In genomic region chr7:105643857-105644256, GRCh38 we compare ENCODE assay signal across 12 cellular contexts.
DNase-seq lines count a peak whose midpoint lies in the region; TF ChIP-seq lines count a peak whose summit lies in the region.
"Had no signal": no experiment of that assay in that cellular context is flagged by ENCODE, and none has a peak within 500 bp of the region (broad histone marks: within the 10 kb centered on the region; RNA-seq: fewer than 3 reads in every experiment).

No MANE protein-coding gene starts in this region.

- no peak overlapping the region for H4K8ac ChIP-seq in mesendoderm (ENCODE audit: low read depth, low read length)

- H3K79me2 ChIP-seq in mesendoderm (ENCODE audit: control insufficient read depth, insufficient read depth, low read length) (no peaks in the 10 kb centered on the region), smooth muscle cell (ENCODE audit: low read depth) (no peaks in the 10 kb centered on the region)

- H4K5ac ChIP-seq in mesendoderm (ENCODE audit: low read length) = no peak overlapping the region

- H4K20me1 ChIP-seq in smooth muscle cell (ENCODE audit: low read depth) = peaks cover 3% of the 10 kb centered on the region

- peak overlapping the region; percentile 32 for H3K18ac ChIP-seq in mesendoderm (ENCODE audit: low read length)

- H3K9ac ChIP-seq in mesendoderm (ENCODE audit: low read length) = peak overlapping the region; percentile 3
- H3K9ac ChIP-seq in smooth muscle cell (ENCODE audit: low read depth) = no peak overlapping the region

- no peaks in the 10 kb centered on the region for H3K9me3 ChIP-seq in smooth muscle cell (replicated peaks; ENCODE audit: low read depth)

- H3K27ac ChIP-seq in mesendoderm (ENCODE audit: low read depth, low read length) = peak overlapping the region; percentile 63
- H3K27ac ChIP-seq in smooth muscle cell (ENCODE audit: low read depth) = no peak overlapping the region

- H2AFZ ChIP-seq in smooth muscle cell (ENCODE audit: low read depth) = no peak overlapping the region

- peaks cover 25% of the 10 kb centered on the region for H3K4me1 ChIP-seq in mesendoderm (ENCODE audit: control insufficient read depth, low read depth, low read length)
- H3K4me1 ChIP-seq in smooth muscle cell (ENCODE audit: low read depth) = peaks cover 33% of the 10 kb centered on the region

- H3K27me3 ChIP-seq in mesendoderm (ENCODE audit: insufficient read depth, low read length, poor library complexity) (no peaks in the 10 kb centered on the region), smooth muscle cell (ENCODE audit: low read depth) (no peaks in the 10 kb centered on the region)

- peak; percentile 74 for DNase-seq in NCI-H1694 treated with DMSO at 0.1 percent for 48 hours (lab: John Stamatoyannopoulos, UW)
- DNase-seq in NCI-H1694 (lab: John Stamatoyannopoulos, UW) = no peak
- DNase-seq in cerebellar cortex (ENCODE audit: low spot score) = peak; percentile 38
- peak; percentile 56 for DNase-seq in mesendoderm
- DNase-seq in NCI-H2029 treated with DMSO at 0.1 percent for 48 hours (lab: John Stamatoyannopoulos, UW) = no peak
- DNase-seq in HCEC 1CT = no peak
- no peak for DNase-seq in NCI-H2081 (lab: John Stamatoyannopoulos, UW)
- DNase-seq in smooth muscle cell (lab: John Stamatoyannopoulos, UW; ENCODE audit: unreplicated experiment) = no peak
- DNase-seq: DMS153, NCI-H146, NCI-H2171, SHP77 had no signal

- no peak for TF ChIP-seq CTCF in smooth muscle cell (IDR thresholded peaks at IDR 0.05; ENCODE audit: borderline replicate concordance, insufficient read depth, poor library complexity, severe bottlenecking)

- H3K23ac ChIP-seq in mesendoderm (ENCODE audit: low read length) = no peak overlapping the region

- peak overlapping the region; percentile 30 for H2BK120ac ChIP-seq in mesendoderm (ENCODE audit: low read depth, low read length)

- H3K56ac ChIP-seq in mesendoderm (ENCODE audit: low read length) = peak overlapping the region; percentile 81

- no CpG with 5 or more reads among the region's 1 CpG for WGBS in mesendoderm (ENCODE audit: extremely low coverage, insufficient coverage, low lambda C conversion rate)
- WGBS in smooth muscle cell (ENCODE audit: low lambda C conversion rate) = 44% methylated on average over 1 of the region's 1 CpG

- no peak overlapping the region for H3K4me2 ChIP-seq in mesendoderm (ENCODE audit: low read length)
- H3K4me2 ChIP-seq in smooth muscle cell = no peak overlapping the region

- H3F3A ChIP-seq in smooth muscle cell (ENCODE audit: low read depth) = no peaks in the 10 kb centered on the region

- H3K4me3 ChIP-seq in mesendoderm (ENCODE audit: low read length) (no peak overlapping the region), smooth muscle cell (no peak overlapping the region)

- no peaks in the 10 kb centered on the region for H3K36me3 ChIP-seq in mesendoderm (ENCODE audit: control insufficient read depth, insufficient read depth, low read length)
- H3K36me3 ChIP-seq in smooth muscle cell (ENCODE audit: low read depth) = no peaks in the 10 kb centered on the region

- no peak overlapping the region for H2BK15ac ChIP-seq in mesendoderm (replicated peaks; ENCODE audit: low read depth)

- H2BK5ac ChIP-seq in mesendoderm (ENCODE audit: low read length) = peak overlapping the region; percentile 0

- H3K79me1 ChIP-seq in mesendoderm (ENCODE audit: low read length) = no peaks in the 10 kb centered on the region

- no peak overlapping the region for H2AK5ac ChIP-seq in mesendoderm (ENCODE audit: low read length)

- H3K4ac ChIP-seq in mesendoderm (ENCODE audit: low read depth, low read length) = peak overlapping the region; percentile 48

Comparison
In these comparisons a context has a peak if more than half of its experiments do, and no peak if none do; other contexts are left out.
1. DNase-seq: peak in NCI-H1694 treated with DMSO at 0.1 percent for 48 hours (single experiment), cerebellar cortex (single experiment) and mesendoderm (single experiment); none in NCI-H1694 (single experiment), NCI-H2029 treated with DMSO at 0.1 percent for 48 hours (single experiment), HCEC 1CT (single experiment), NCI-H2081 (0 of 2) and smooth muscle cell (single experiment).